ENCODE assay signal across 19 cellular contexts in genomic region chr13:105121221-105121620, GRCh38.
DNase-seq lines count a peak whose midpoint lies in the region; ATAC-seq, FAIRE-seq and TF ChIP-seq lines count a peak whose summit lies in the region.
"Had no signal": no experiment of that assay in that cellular context is flagged by ENCODE, and none has a peak within 500 bp of the region (broad histone marks: within the 10 kb centered on the region; RNA-seq: fewer than 3 reads in every experiment).

No MANE protein-coding gene starts in this region.

- peak overlapping the region; percentile 42 for H2AFZ ChIP-seq in endothelial cell of umbilical vein (ENCODE audit: low read depth, low read length)

- intact Hi-C loops in endothelial cell of umbilical vein (cut with micrococcal nuclease) (no loop called here), mucosa of descending colon (cut with DNase I, micrococcal nuclease) (no loop called here)

- dilution Hi-C loops in endothelial cell of umbilical vein (cut with MboI; ENCODE audit: extremely low pct_ligation_motif_present, low sequenced_read_pairs) = no loop called here

- DNase-seq in dermis blood vessel endothelial cell (peak; percentile 79), endothelial cell of umbilical vein (ENCODE audit: low read depth, low spot score) (peak; percentile 72), mucosa of descending colon (peak in 1 of 3 donors; percentile 42), H4 (ENCODE audit: low spot score) (no peak)
- DNase-seq: AML-193; Caco-2; Calu3; CD4-positive, alpha-beta T cell; CD8-positive, alpha-beta T cell; DMS79 treated with DMSO at 0.1 percent for 48 hours; GF-D8 had no signal

- POLR2A ChIA-PET in endothelial cell of umbilical vein (lab: Charles Lee) = no interaction called here

- no peak for FAIRE-seq in endothelial cell of umbilical vein (lab: Jason Lieb, UNC)
- FAIRE-seq: A549, D721Med, G401.6, GM12891 had no signal

- no peaks in the 10 kb centered on the region for H3K9me3 ChIP-seq in endothelial cell of umbilical vein (replicated peaks; ENCODE audit: control insufficient read depth, insufficient read depth, low read length)
- H3K9me3 ChIP-seq in mucosa of descending colon = no peaks in the 10 kb centered on the region
- H3K9me3 ChIP-seq: A549; BLaER1 treated with 17β-estradiol and CSF1 and Interleukin-3, amounts not matched to agents 10 nM and 100 nM; Caco-2 had no signal

- ATAC-seq in mucosa of descending colon = peak; percentile 22
- ATAC-seq in HG02970 (IDR thresholded peaks at IDR 0.05; ENCODE audit: low FRiP score, unreplicated experiment) = no peak
- ATAC-seq: A549; CD8-positive, alpha-beta T cell had no signal

- no peaks in the 10 kb centered on the region for H4K20me1 ChIP-seq in endothelial cell of umbilical vein (replicated peaks; ENCODE audit: control insufficient read depth, extremely low read depth, insufficient read depth, low read length)
- H4K20me1 ChIP-seq: BLaER1 treated with 17β-estradiol and CSF1 and Interleukin-3, amounts not matched to agents 10 nM and 100 nM had no signal

- H3K79me2 ChIP-seq in endothelial cell of umbilical vein (ENCODE audit: control insufficient read depth, insufficient read depth, low read length) = no peaks in the 10 kb centered on the region

- peaks cover 30% of the 10 kb centered on the region for H3K4me1 ChIP-seq in endothelial cell of umbilical vein (ENCODE audit: control insufficient read depth, extremely low read depth, insufficient read depth, low read length)
- no peaks in the 10 kb centered on the region for H3K4me1 ChIP-seq in mucosa of descending colon (ENCODE audit: low read depth)
- H3K4me1 ChIP-seq: A549; BLaER1 treated with 17β-estradiol and CSF1 and Interleukin-3, amounts not matched to agents 10 nM and 100 nM; Caco-2 had no signal

- no peak for TF ChIP-seq POLR2A in endothelial cell of umbilical vein (IDR thresholded peaks at IDR 0.05; ENCODE audit: low read depth, low read length)

- H3K4me3 ChIP-seq in endothelial cell of umbilical vein (replicated peaks in 1 of 3; ENCODE audit: insufficient read depth in 1 of 3, low read depth in 1 of 3, low read length in 3 of 3) (no peak overlapping the region), mucosa of descending colon (no peak overlapping the region)
- H3K4me3 ChIP-seq: A549; BLaER1 treated with 17β-estradiol and CSF1 and Interleukin-3, amounts not matched to agents 10 nM and 100 nM had no signal

- no peaks in the 10 kb centered on the region for H3K27me3 ChIP-seq in endothelial cell of umbilical vein (ENCODE audit: control insufficient read depth in 2 of 2, insufficient read depth in 2 of 2, low read length in 2 of 2)
- H3K27me3 ChIP-seq: BLaER1 treated with 17β-estradiol and CSF1 and Interleukin-3, amounts not matched to agents 10 nM and 100 nM had no signal

- CTCF ChIA-PET in endothelial cell of umbilical vein (lab: Charles Lee) = no interaction called here

- H3K27ac ChIP-seq in endothelial cell of umbilical vein (ENCODE audit: insufficient read depth, low read depth, low read length) = no peak overlapping the region
- H3K27ac ChIP-seq: 22Rv1; A549; BLaER1 treated with 17β-estradiol and CSF1 and Interleukin-3, amounts not matched to agents 10 nM and 100 nM; C4-2B had no signal

- H3K9me1 ChIP-seq in endothelial cell of umbilical vein (replicated peaks; ENCODE audit: control insufficient read depth, extremely low read depth, insufficient read depth, low read length) = no peaks in the 10 kb centered on the region

- no peak overlapping the region for H3K4me2 ChIP-seq in endothelial cell of umbilical vein (ENCODE audit: insufficient read depth, low read length)
- H3K4me2 ChIP-seq: A549; BLaER1 treated with 17β-estradiol and CSF1 and Interleukin-3, amounts not matched to agents 10 nM and 100 nM had no signal

- TF ChIP-seq CTCF in endothelial cell of umbilical vein (IDR thresholded peaks at IDR 0.05; ENCODE audit: extremely low read depth in 1 of 2, insufficient read depth in 1 of 2, low read depth in 1 of 2, low read length in 2 of 2) = no peak
- TF ChIP-seq CTCF in mucosa of descending colon (IDR thresholded peaks at IDR 0.05) = no peak

- no peak overlapping the region for H3K9ac ChIP-seq in endothelial cell of umbilical vein (replicated peaks; ENCODE audit: extremely low read depth, insufficient read depth, low read length)
- H3K9ac ChIP-seq: BLaER1 treated with 17β-estradiol and CSF1 and Interleukin-3, amounts not matched to agents 10 nM and 100 nM had no signal

- BruUV-seq in endothelial cell of umbilical vein (replicated peaks; lab: Mats Ljungman, UMichigan) = no TSS peak

- H3K36me3 ChIP-seq in endothelial cell of umbilical vein (ENCODE audit: control insufficient read depth in 2 of 2, extremely low read depth in 1 of 2, insufficient read depth in 2 of 2, low read length in 2 of 2) (no peaks in the 10 kb centered on the region), mucosa of descending colon (ENCODE audit: low read depth) (no peaks in the 10 kb centered on the region)
- H3K36me3 ChIP-seq: BLaER1 treated with 17β-estradiol and CSF1 and Interleukin-3, amounts not matched to agents 10 nM and 100 nM had no signal

TF ChIP-seq in endothelial cell of umbilical vein, 7 proteins besides CTCF, POLR2A, EP300 and RAD21:
- TF ChIP-seq JUN (IDR thresholded peaks at IDR 0.05; ENCODE audit: borderline replicate concordance, insufficient read depth, insufficient read length, low read depth) = no peak
- no peak for TF ChIP-seq POLR2AphosphoS5 (IDR thresholded peaks at IDR 0.05; ENCODE audit: insufficient read depth, low read depth, low read length)
- no peak for TF ChIP-seq MYC (IDR thresholded peaks at IDR 0.05; ENCODE audit: low read depth, low read length)
- no peak for TF ChIP-seq EZH2 (IDR thresholded peaks at IDR 0.05; ENCODE audit: borderline replicate concordance, low read depth, low read length, severe bottlenecking)
- TF ChIP-seq, protein P1, sequence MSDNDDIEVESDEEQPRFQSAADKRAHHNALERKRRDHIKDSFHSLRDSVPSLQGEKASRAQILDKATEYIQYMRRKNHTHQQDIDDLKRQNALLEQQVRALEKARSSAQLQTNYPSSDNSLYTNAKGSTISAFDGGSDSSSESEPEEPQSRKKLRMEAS (IDR thresholded peaks at IDR 0.05; ENCODE audit: insufficient read depth, insufficient read length) = no peak
- TF ChIP-seq GATA2 (IDR thresholded peaks at IDR 0.05; ENCODE audit: insufficient read depth, insufficient read length, low read depth, low read length) = no peak
- no peak for TF ChIP-seq FOS (IDR thresholded peaks at IDR 0.05; ENCODE audit: borderline replicate concordance, insufficient read depth, low read length)
